ENCODE assay signal across 14 cellular contexts in genomic region chr6:142236686-142237085, GRCh38.
DNase-seq lines count a peak whose midpoint lies in the region; ATAC-seq and TF ChIP-seq lines count a peak whose summit lies in the region.
"Had no signal": no experiment of that assay in that cellular context is flagged by ENCODE, and none has a peak within 500 bp of the region (broad histone marks: within the 10 kb centered on the region; RNA-seq: fewer than 3 reads in every experiment).

No MANE protein-coding gene starts in this region.

- no peak overlapping the region for H3K27ac ChIP-seq in Karpas-422 (ENCODE audit: low read length)
- peak overlapping the region; percentile 48 to 87 for H3K27ac ChIP-seq in SK-N-SH (ENCODE audit: low read depth in 2 of 2, low read length in 1 of 2)
- H3K27ac ChIP-seq: 22Rv1 had no signal

- H3K9ac ChIP-seq in Karpas-422 (ENCODE audit: low read length) = no peak overlapping the region
- H3K9ac ChIP-seq in SK-N-SH = no peak overlapping the region

- POLR2A ChIA-PET in SK-N-SH (lab: Yijun Ruan, JAX) = no interaction called here

- H3K36me3 ChIP-seq in Karpas-422 (ENCODE audit: insufficient read depth, low read length) = no peaks in the 10 kb centered on the region
- no peaks in the 10 kb centered on the region for H3K36me3 ChIP-seq in SK-N-SH (replicated peaks in 1 of 2; ENCODE audit: control insufficient read depth in 1 of 2, insufficient read depth in 2 of 2, low read length in 1 of 2)
- H3K36me3 ChIP-seq: HAP-1 had no signal

- DNase-seq in AG08395 (ENCODE audit: low spot score) (peak; percentile 4), Karpas-422 (peak; percentile 34), SK-N-SH (no peak), fibroblast of the aortic adventitia (ENCODE audit: low read depth) (peak; percentile 77), SKM-1 treated with dmso at 0.1 percent for 144 hours (lab: John Stamatoyannopoulos, UW; ENCODE audit: unreplicated experiment) (no peak), foreskin melanocyte (no peak), left colon (no peak)
- DNase-seq: C1 segment of cervical spinal cord; CD4-positive, alpha-beta T cell; DND-41 had no signal

- H3K4me3 ChIP-seq in Karpas-422 (ENCODE audit: low read length) (no peak overlapping the region), SK-N-SH (ENCODE audit: low read depth in 2 of 2, low read length in 1 of 2) (no peak overlapping the region; a peak in 1 of 4 replicates), fibroblast of the aortic adventitia (ENCODE audit: low read depth, low read length) (no peak overlapping the region)
- H3K4me3 ChIP-seq: GM12878, HAP-1 had no signal

- TF ChIP-seq RAD21 in SK-N-SH (IDR thresholded peaks at IDR 0.05; ENCODE audit: low read length) = no peak

- no peaks in the 10 kb centered on the region for H3F3A ChIP-seq in SK-N-SH (replicated peaks; ENCODE audit: insufficient read depth)

- WGBS in SK-N-SH (ENCODE audit: low lambda C conversion rate) = 52% methylated on average over 4 of the region's 4 CpGs

- H3K79me2 ChIP-seq in Karpas-422 (ENCODE audit: low read length) (no peaks in the 10 kb centered on the region), SK-N-SH (ENCODE audit: insufficient read depth) (no peaks in the 10 kb centered on the region)

- no peak for ATAC-seq in HG02571 (IDR thresholded peaks at IDR 0.05; ENCODE audit: unreplicated experiment)
- no peak for ATAC-seq in left colon
- ATAC-seq: GM12878 had no signal

- H4K20me1 ChIP-seq in Karpas-422 (ENCODE audit: insufficient read depth, low read depth, low read length) = no peaks in the 10 kb centered on the region
- H4K20me1 ChIP-seq in SK-N-SH (ENCODE audit: insufficient read depth) = no peaks in the 10 kb centered on the region

- intact Hi-C loops in left colon (cut with DNase I, micrococcal nuclease) = loop anchor here in 1 of 2 donors (10.0 kb wide), 1 partner anchor 652 kb away; no protein-coding TSS in a partner anchor

- H2AFZ ChIP-seq in Karpas-422 (ENCODE audit: low read length) = no peak overlapping the region
- peak overlapping the region; percentile 70; the same call in 1 of the 2 replicates for H2AFZ ChIP-seq in SK-N-SH (ENCODE audit: low read depth)

- CTCF ChIA-PET in SK-N-SH (lab: Yijun Ruan, JAX) = no interaction called here

- H3K27me3 ChIP-seq in Karpas-422 (ENCODE audit: low read length) = no peaks in the 10 kb centered on the region
- no peaks in the 10 kb centered on the region for H3K27me3 ChIP-seq in SK-N-SH (ENCODE audit: insufficient read depth)

- no peaks in the 10 kb centered on the region for H3K4me1 ChIP-seq in Karpas-422 (ENCODE audit: low read length)
- no peaks in the 10 kb centered on the region; a peak in 2 of 4 replicates for H3K4me1 ChIP-seq in SK-N-SH (ENCODE audit: control insufficient read depth in 1 of 2, insufficient read depth in 2 of 2, low read depth in 1 of 2, low read length in 1 of 2)
- H3K4me1 ChIP-seq: HAP-1 had no signal

- TF ChIP-seq CTCF in SK-N-SH (IDR thresholded peaks at IDR 0.05) (no peak), fibroblast of the aortic adventitia (IDR thresholded peaks at IDR 0.05; ENCODE audit: insufficient read depth, low read length) (no peak)

- H3K9me3 ChIP-seq in Karpas-422 (ENCODE audit: low read length) (no peaks in the 10 kb centered on the region), SK-N-SH (no peaks in the 10 kb centered on the region)
- H3K9me3 ChIP-seq: HAP-1 had no signal

- H3K9me2 ChIP-seq in Karpas-422 (replicated peaks; ENCODE audit: insufficient read depth, low read length) = no peaks in the 10 kb centered on the region
- H3K9me2 ChIP-seq in SK-N-SH = no peaks in the 10 kb centered on the region

- H3K4me2 ChIP-seq in Karpas-422 (ENCODE audit: low read depth, low read length, poor library complexity, severe bottlenecking) = no peak overlapping the region
- H3K4me2 ChIP-seq in SK-N-SH = no peak overlapping the region; the same call in 1 of the 2 replicates

- TF ChIP-seq EP300 in SK-N-SH (IDR thresholded peaks at IDR 0.05; ENCODE audit: borderline replicate concordance in 1 of 2, low read depth in 1 of 2, low read length in 1 of 2) = no peak

TF ChIP-seq in SK-N-SH, 30 proteins besides CTCF, POLR2A, EP300 and RAD21:
- TF ChIP-seq PBX3 (IDR thresholded peaks at IDR 0.05) = peak; percentile 12; the same call in 1 of the 2 replicates
- TF ChIP-seq RFX5 (IDR thresholded peaks at IDR 0.05; ENCODE audit: low read length) = no peak
- TF ChIP-seq GATA2 (CRISPR knock-in tag; IDR thresholded peaks at IDR 0.05) = no peak
- TF ChIP-seq TCF12 (IDR thresholded peaks at IDR 0.05) = peak; percentile 83
- no peak for TF ChIP-seq YY1 (IDR thresholded peaks at IDR 0.05; ENCODE audit: low read depth)
- TF ChIP-seq CHD2 (IDR thresholded peaks at IDR 0.05; ENCODE audit: low read length, partially characterized antibody) = no peak
- no peak for TF ChIP-seq NRF1 (IDR thresholded peaks at IDR 0.05; ENCODE audit: low read depth, low read length)
- no peak for TF ChIP-seq RCOR1 (IDR thresholded peaks at IDR 0.05; ENCODE audit: low read length)
- no peak for TF ChIP-seq ELF1 (IDR thresholded peaks at IDR 0.05)
- TF ChIP-seq SIN3A (IDR thresholded peaks at IDR 0.05; ENCODE audit: borderline replicate concordance, low read depth, low read length) = no peak
- no peak for TF ChIP-seq TEAD4 (IDR thresholded peaks at IDR 0.05; ENCODE audit: borderline replicate concordance, insufficient read depth)
- no peak for TF ChIP-seq USF1 (IDR thresholded peaks at IDR 0.05; ENCODE audit: borderline replicate concordance, low read depth)

Comparison
In these comparisons a context has a peak if more than half of its experiments do, and no peak if none do; other contexts are left out.
1. DNase-seq: peak in AG08395 (single experiment), Karpas-422 (single experiment) and fibroblast of the aortic adventitia (single experiment); none in SK-N-SH (single experiment), SKM-1 treated with dmso at 0.1 percent for 144 hours (single experiment), foreskin melanocyte (single experiment) and left colon (0 of 2).